Comparison of ENCODE assay signal across 28 cellular contexts in the genomic region with DNA sequence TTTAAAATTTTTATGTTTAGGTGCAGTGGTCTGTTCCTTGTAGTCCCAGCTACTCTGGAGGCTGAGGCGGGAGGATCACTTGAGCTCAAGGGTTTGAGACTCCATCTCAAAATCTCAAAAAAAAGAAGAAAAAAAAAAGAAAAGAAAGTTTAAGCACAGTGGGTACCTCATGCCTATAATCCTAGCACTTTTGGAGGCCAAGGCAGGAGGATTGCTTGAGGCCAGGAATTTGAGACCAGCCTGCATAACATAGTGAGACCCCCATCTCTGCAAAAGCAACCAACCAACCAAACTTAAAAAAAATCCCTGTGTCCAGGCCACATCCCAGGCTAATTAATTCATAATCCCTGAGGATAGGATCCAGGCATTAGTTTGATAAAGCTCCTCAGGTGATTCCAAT. TPM values are rescaled to one million over a fixed set of nuclear protein-coding genes. Genes with fewer than 3 reads are reported as not detected.
"Had no signal": no experiment of that assay in that cellular context is flagged by ENCODE, and none has a peak within 500 bp of the region (broad histone marks: within the 10 kb centered on the region; RNA-seq: fewer than 3 reads in every experiment).

No MANE protein-coding gene starts in this region.

- H3K9me3 ChIP-seq: adrenal gland, ascending aorta, esophagus squamous epithelium, gastrocnemius medialis, lower lobe of right lung, neutrophil, ovary, tibial nerve had no signal

- H3K27me3 ChIP-seq: adrenal gland, ascending aorta, ovary had no signal

- H3K36me3 ChIP-seq: adrenal gland, ascending aorta, gastrocnemius medialis, lower lobe of right lung, neutrophil, ovary had no signal

- ATAC-seq: activated T-helper 17 cell treated with anti-CD3 and anti-CD28 coated beads, Interleukin-2, amount 50 U/mL, for 72 hours; gastrocnemius medialis; lower lobe of right lung; naive thymus-derived CD8-positive, alpha-beta T cell; right cardiac atrium; stimulated activated effector memory CD8-positive, alpha-beta T cell treated with anti-CD3 and anti-CD28 coated beads, Interleukin-12 subunit alpha, Interleukin-12 subunit beta, amount 100 ng/mL, for 72 hours; stimulated activated naive CD8-positive, alpha-beta T cell treated with anti-CD3 and anti-CD28 coated beads, Interleukin-15, amount 100 ng/mL, for 72 hours had no signal

- FAIRE-seq: colon, kidney had no signal

- H3K4me3 Mint-ChIP-seq: activated naive CD8-positive, alpha-beta T cell; activated T-cell treated with anti-CD3 and anti-CD28 coated beads, Interleukin-2, amount 50 U/mL, for 24 hours; activated T-helper 17 cell treated with anti-CD3 and anti-CD28 coated beads, Interleukin-2, amount 50 U/mL, for 72 hours; stimulated activated effector memory CD8-positive, alpha-beta T cell treated with anti-CD3 and anti-CD28 coated beads, Interleukin-12 subunit alpha, Interleukin-12 subunit beta, amount 100 ng/mL, for 72 hours; stimulated activated naive CD8-positive, alpha-beta T cell treated with anti-CD3 and anti-CD28 coated beads, Interleukin-15, amount 100 ng/mL, for 72 hours had no signal

- H3K27ac ChIP-seq: adrenal gland, ascending aorta, dorsolateral prefrontal cortex, esophagus squamous epithelium, gastrocnemius medialis, lower lobe of right lung, ovary, tibial nerve had no signal

- H3K36me3 Mint-ChIP-seq: activated naive CD8-positive, alpha-beta T cell; naive thymus-derived CD8-positive, alpha-beta T cell had no signal

- H3K9me3 Mint-ChIP-seq: activated T-cell treated with anti-CD3 and anti-CD28 coated beads, Interleukin-2, amount 50 U/mL, for 24 hours; activated T-helper 17 cell treated with anti-CD3 and anti-CD28 coated beads, Interleukin-2, amount 50 U/mL, for 72 hours; naive thymus-derived CD8-positive, alpha-beta T cell; stimulated activated effector memory CD8-positive, alpha-beta T cell treated with anti-CD3 and anti-CD28 coated beads, Interleukin-12 subunit alpha, Interleukin-12 subunit beta, amount 100 ng/mL, for 72 hours; stimulated activated naive CD8-positive, alpha-beta T cell treated with anti-CD3 and anti-CD28 coated beads, Interleukin-15, amount 100 ng/mL, for 72 hours had no signal

- DNase-seq: activated CD8-positive, alpha-beta memory T cell treated with anti-CD3 and anti-CD28 coated beads for 24 hours; activated CD8-positive, alpha-beta memory T cell treated with anti-CD3 and anti-CD28 coated beads, Interleukin-2, amount 50 U/mL, for 4 hours; activated T-cell treated with anti-CD3 and anti-CD28 coated beads, Interleukin-2, amount 50 U/mL, for 24 hours; adrenal gland; central memory CD4-positive, alpha-beta T cell; dorsolateral prefrontal cortex; esophagus squamous epithelium; gastrocnemius medialis; head of caudate nucleus; kidney; lower lobe of right lung; naive thymus-derived CD8-positive, alpha-beta T cell; ovary; right cardiac atrium; stimulated activated CD4-positive, alpha-beta T cell treated with anti-CD3 and anti-CD28 coated beads, Interleukin-1b, Interleukin-23, amount 100 ng/mL, for 48 hours; stimulated activated naive CD8-positive, alpha-beta T cell treated with anti-CD3 and anti-CD28 coated beads, Interleukin-15, amount 100 ng/mL, for 72 hours; T-helper 9 cell had no signal

- H3K27ac Mint-ChIP-seq: activated naive CD8-positive, alpha-beta T cell; activated T-cell treated with anti-CD3 and anti-CD28 coated beads, Interleukin-2, amount 50 U/mL, for 24 hours; activated T-helper 17 cell treated with anti-CD3 and anti-CD28 coated beads, Interleukin-2, amount 50 U/mL, for 72 hours; naive thymus-derived CD8-positive, alpha-beta T cell; stimulated activated effector memory CD8-positive, alpha-beta T cell treated with anti-CD3 and anti-CD28 coated beads, Interleukin-12 subunit alpha, Interleukin-12 subunit beta, amount 100 ng/mL, for 72 hours; stimulated activated naive CD8-positive, alpha-beta T cell treated with anti-CD3 and anti-CD28 coated beads, Interleukin-15, amount 100 ng/mL, for 72 hours had no signal

- H3K4me3 ChIP-seq: adrenal gland, ascending aorta, dorsolateral prefrontal cortex, esophagus squamous epithelium, gastrocnemius medialis, lower lobe of right lung, ovary, tibial nerve had no signal

RNA-seq across cellular contexts. Expression of a gene that starts 50.4 kb away (rescaled TPM):
- total RNA-seq: activated T-helper 17 cell treated with anti-CD3 and anti-CD28 coated beads, Interleukin-2, amount 50 U/mL, for 72 hours; adrenal gland; ascending aorta; dorsolateral prefrontal cortex; esophagus squamous epithelium; gastrocnemius medialis; kidney; lower lobe of right lung; naive thymus-derived CD8-positive, alpha-beta T cell; ovary; pulmonary artery endothelial cell; right cardiac atrium; skeletal muscle tissue; T-helper 1 cell treated with Interleukin-12 subunit alpha and Interleukin-12 subunit beta and Interleukin-4 antibody, amounts not matched to agents 30 ng/mL and 1 ng/mL, for 36 hours; urinary bladder had no signal
- polyA plus RNA-seq: adrenal gland; naive thymus-derived CD8-positive, alpha-beta T cell; ovary; right cardiac atrium; urinary bladder had no signal
